ENCODE assay signal across 8 cellular contexts in the genomic region with DNA sequence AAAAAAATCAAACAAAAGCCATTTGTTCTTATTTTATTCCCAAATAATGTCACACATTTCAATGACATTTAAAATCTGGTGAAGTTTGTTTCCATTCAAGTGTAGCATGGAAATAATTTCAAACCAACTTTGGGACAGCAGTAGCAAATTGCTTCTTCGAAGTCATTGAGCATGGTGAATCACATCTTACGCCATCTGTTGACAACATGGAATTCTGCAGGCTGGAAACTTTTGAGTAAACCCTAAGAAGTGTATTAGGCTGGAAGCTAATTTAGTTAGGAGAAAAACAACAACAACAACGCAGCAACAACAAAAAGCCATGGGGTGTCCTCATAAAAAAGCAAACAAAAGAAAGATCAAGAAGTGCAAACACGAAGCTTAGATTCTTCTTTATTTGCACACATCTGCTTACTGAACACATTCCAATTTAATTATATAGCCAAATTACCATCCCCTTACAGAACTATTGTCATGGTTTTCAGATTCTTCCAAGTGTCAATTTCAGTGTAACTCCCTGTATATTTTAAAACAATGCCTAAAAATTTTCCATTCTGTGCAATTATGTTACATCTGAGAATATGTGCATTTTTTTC.
DNase-seq lines count a peak whose midpoint lies in the region; ATAC-seq, FAIRE-seq and TF ChIP-seq lines count a peak whose summit lies in the region.

No MANE protein-coding gene starts in this region.

- no peaks in the 10 kb centered on the region for H3K27me3 ChIP-seq in heart right ventricle
- no peaks in the 10 kb centered on the region for H3K27me3 ChIP-seq in right cardiac atrium (ENCODE audit: control insufficient read depth, insufficient read depth)
- H3K27me3 ChIP-seq in bronchial epithelial cell (ENCODE audit: control insufficient read depth, insufficient read depth, low read length): no peaks in the 10 kb centered on the region

- ATAC-seq in heart right ventricle (peak in 1 of 8 donors; percentile 48), right cardiac atrium (no peak)

- no peak for DNase-seq in heart right ventricle
- DNase-seq in right cardiac atrium: no peak
- DNase-seq in NCI-H2107 treated with DMSO at 0.1 percent for 48 hours (lab: John Stamatoyannopoulos, UW; ENCODE audit: unreplicated experiment): peak; percentile 17
- DNase-seq in bronchial epithelial cell (ENCODE audit: low read depth): peak; percentile 45
- peak; percentile 71 for DNase-seq in pons (ENCODE audit: low spot score)
- DNase-seq in GM19240 (ENCODE audit: insufficient read length, low spot score): no peak
- DNase-seq in activated naive CD4-positive, alpha-beta T cell treated with anti-CD3 and anti-CD28 coated beads, Interleukin-2, amount 10 ng/mL, durations not matched to agents 7 days and 5 days: no peak
- no peak for DNase-seq in stimulated activated naive CD4-positive, alpha-beta T cell treated with Interleukin-2 at 50 U/mL for 16 hours (lab: John Stamatoyannopoulos, UW)

- H3K9me3 ChIP-seq in heart right ventricle: no peaks in the 10 kb centered on the region
- no peaks in the 10 kb centered on the region for H3K9me3 ChIP-seq in right cardiac atrium (ENCODE audit: control insufficient read depth, low read length)

- no peaks in the 10 kb centered on the region for H3K9me3 Mint-ChIP-seq in activated naive CD4-positive, alpha-beta T cell treated with anti-CD3 and anti-CD28 coated beads, Interleukin-2, amount 10 ng/mL, durations not matched to agents 7 days and 5 days

- H3K27ac Mint-ChIP-seq in activated naive CD4-positive, alpha-beta T cell treated with anti-CD3 and anti-CD28 coated beads, Interleukin-2, amount 10 ng/mL, durations not matched to agents 7 days and 5 days: no peak overlapping the region

- H3K27ac ChIP-seq in heart right ventricle (no peak overlapping the region), right cardiac atrium (ENCODE audit: low read length) (no peak overlapping the region)

- no peaks in the 10 kb centered on the region for H3K4me1 Mint-ChIP-seq in activated naive CD4-positive, alpha-beta T cell treated with anti-CD3 and anti-CD28 coated beads, Interleukin-2, amount 10 ng/mL, durations not matched to agents 7 days and 5 days

- 13 to 15% methylated on average over 4 of the region's 4 CpGs for WGBS in heart right ventricle, 2 donors
- 16% methylated on average over 4 of the region's 4 CpGs for WGBS in right cardiac atrium

- H3K4me1 ChIP-seq in heart right ventricle: no peaks in the 10 kb centered on the region
- H3K4me1 ChIP-seq in right cardiac atrium (ENCODE audit: control insufficient read depth, insufficient read depth, low read length): no peaks in the 10 kb centered on the region

- intact Hi-C loops in heart right ventricle (cut with DNase I) (loop anchor here in 2 of 10 donors (10.0 kb wide), 2 partner anchors 1067 to 1077 kb away; no protein-coding TSS in a partner anchor), right cardiac atrium (cut with DNase I) (no loop called here)

- H3K4me3 ChIP-seq in heart right ventricle (no peak overlapping the region), right cardiac atrium (ENCODE audit: low read length) (no peak overlapping the region), bronchial epithelial cell (ENCODE audit: low read depth, low read length) (no peak overlapping the region)

- H3K36me3 ChIP-seq in heart right ventricle (no peaks in the 10 kb centered on the region), bronchial epithelial cell (ENCODE audit: control insufficient read depth, insufficient read depth, low read length) (no peaks in the 10 kb centered on the region)

- CTCF ChIA-PET in activated naive CD4-positive, alpha-beta T cell treated with anti-CD3 and anti-CD28 coated beads, Interleukin-2, amount 10 ng/mL, durations not matched to agents 7 days and 5 days (lab: Charles Lee): no interaction called here

- no peaks in the 10 kb centered on the region for H3K36me3 Mint-ChIP-seq in activated naive CD4-positive, alpha-beta T cell treated with anti-CD3 and anti-CD28 coated beads, Interleukin-2, amount 10 ng/mL, durations not matched to agents 7 days and 5 days

- FAIRE-seq in bronchial epithelial cell (lab: Jason Lieb, UNC): no peak

- H3K4me3 Mint-ChIP-seq in activated naive CD4-positive, alpha-beta T cell treated with anti-CD3 and anti-CD28 coated beads, Interleukin-2, amount 10 ng/mL, durations not matched to agents 7 days and 5 days: no peak overlapping the region

- peak in 7 of 9 donors; percentile 48 to 69 (median 56) for TF ChIP-seq CTCF in heart right ventricle (IDR thresholded peaks at IDR 0.05)
- peak; percentile 48 for TF ChIP-seq CTCF in bronchial epithelial cell (IDR thresholded peaks at IDR 0.05; ENCODE audit: insufficient read depth, low read length, severe bottlenecking)

- H3K27me3 Mint-ChIP-seq in activated naive CD4-positive, alpha-beta T cell treated with anti-CD3 and anti-CD28 coated beads, Interleukin-2, amount 10 ng/mL, durations not matched to agents 7 days and 5 days: no peaks in the 10 kb centered on the region

Comparison
In these comparisons a context has a peak if more than half of its experiments do, and no peak if none do; other contexts are left out.
1. DNase-seq: peak in NCI-H2107 treated with DMSO at 0.1 percent for 48 hours (single experiment), bronchial epithelial cell (single experiment) and pons (single experiment); none in heart right ventricle (0 of 2), right cardiac atrium (0 of 3), GM19240 (single experiment), activated naive CD4-positive, alpha-beta T cell treated with anti-CD3 and anti-CD28 coated beads, Interleukin-2, amount 10 ng/mL, durations not matched to agents 7 days and 5 days (single experiment) and stimulated activated naive CD4-positive, alpha-beta T cell treated with Interleukin-2 at 50 U/mL for 16 hours (single experiment).